In the genomic region with DNA sequence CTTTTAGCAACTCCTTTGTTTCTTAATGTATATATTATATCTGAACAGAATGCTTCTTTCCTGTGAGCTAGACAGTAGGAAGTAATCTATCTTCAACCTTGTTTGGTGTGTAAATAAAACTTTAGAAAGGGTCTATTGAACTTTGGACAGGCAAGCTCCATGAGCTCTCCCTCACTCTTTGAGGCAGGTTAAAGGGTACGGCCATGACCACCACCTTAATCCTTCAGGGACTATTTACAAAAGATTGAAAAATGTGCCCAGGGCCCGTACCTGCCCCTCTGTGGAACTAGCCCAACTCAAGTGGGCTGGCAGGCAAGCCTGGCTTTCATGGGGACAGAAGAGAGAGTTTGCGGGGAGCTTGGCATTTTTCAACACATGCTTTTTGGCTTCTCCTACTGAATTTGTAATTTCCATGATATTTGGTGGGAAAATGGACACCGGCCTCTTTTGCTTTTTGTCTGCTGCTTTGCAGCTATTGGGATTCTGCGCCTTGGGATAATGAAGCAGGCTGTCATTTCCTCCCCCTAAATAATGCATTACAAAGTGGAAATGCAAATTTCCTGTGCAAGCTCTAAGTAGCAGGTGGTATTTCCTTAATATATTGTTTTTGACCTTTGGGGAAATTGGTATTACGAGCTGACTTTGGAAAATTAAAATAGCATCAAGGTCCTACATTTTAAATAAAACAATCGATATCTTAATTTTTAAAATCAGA, we compare ENCODE assay signal across 25 cellular contexts.
DNase-seq lines count a peak whose midpoint lies in the region; ATAC-seq, FAIRE-seq and TF ChIP-seq lines count a peak whose summit lies in the region.
"Had no signal": no experiment of that assay in that cellular context is flagged by ENCODE, and none has a peak within 500 bp of the region (broad histone marks: within the 10 kb centered on the region; RNA-seq: fewer than 3 reads in every experiment).

No MANE protein-coding gene starts in this region.

- no peak overlapping the region for H3K14ac ChIP-seq in H1 (ENCODE audit: insufficient read length)

- H2BK12ac ChIP-seq in H1 (ENCODE audit: low read depth, low read length): no peak overlapping the region

- TF ChIP-seq CTCF in HFFc6 (IDR thresholded peaks at IDR 0.05) (no peak), H1 (IDR thresholded peaks at IDR 0.05; ENCODE audit: control extremely low read depth in 1 of 3, insufficient read depth in 1 of 3, low read depth in 1 of 3, low read length in 3 of 3) (no peak), brain microvascular endothelial cell (IDR thresholded peaks at IDR 0.05; ENCODE audit: low read depth, low read length, missing control alignments) (no peak)

- peaks cover 45% of the 10 kb centered on the region for H3K36me3 ChIP-seq in ACC112 (ENCODE audit: insufficient read depth, low read length)
- H3K36me3 ChIP-seq in H1 (ENCODE audit: control insufficient read depth in 2 of 4, insufficient read depth in 4 of 4, low read length in 3 of 4): no peaks in the 10 kb centered on the region
- H3K36me3 ChIP-seq in mucosa of rectum (ENCODE audit: control insufficient read depth in 2 of 2, insufficient read depth in 2 of 2, low read length in 2 of 2): no peaks in the 10 kb centered on the region
- peaks cover 10% of the 10 kb centered on the region for H3K36me3 ChIP-seq in brain microvascular endothelial cell (replicated peaks)
- H3K36me3 ChIP-seq: adrenal gland, uterus had no signal

- H4K91ac ChIP-seq in H1 (replicated peaks; ENCODE audit: insufficient read length, low read length): no peak overlapping the region

- no peak overlapping the region for H3K18ac ChIP-seq in H1 (ENCODE audit: extremely low read depth, low read length)

- H4K8ac ChIP-seq in H1 (ENCODE audit: extremely low read depth, insufficient read depth, low read length): no peak overlapping the region

- 68% methylated on average over 7 of the region's 7 CpGs; no CpG with 5 or more reads in 1 of the 2 experiments for WGBS in H1 (ENCODE audit: extremely low coverage in 1 of 2, insufficient coverage in 1 of 2, insufficient read length in 1 of 2, insufficient replicate concordance in 2 of 2, low coverage in 1 of 2, low lambda C conversion rate in 2 of 2, missing lambda C conversion rate in 1 of 2), 2 experiments

- H2BK15ac ChIP-seq in H1 (ENCODE audit: low read length): no peak overlapping the region

- TF ChIP-seq POLR2A in H1 (IDR thresholded peaks at IDR 0.05; ENCODE audit: control extremely low read depth in 1 of 2, low read depth in 2 of 2, low read length in 2 of 2): no peak

- peaks cover 3% of the 10 kb centered on the region for H3K27me3 Mint-ChIP-seq in HFFc6 (ENCODE audit: insufficient read depth)
- H3K27me3 Mint-ChIP-seq in effector memory CD8-positive, alpha-beta T cell: no peaks in the 10 kb centered on the region

- no peak overlapping the region for H2BK120ac ChIP-seq in H1 (replicated peaks; ENCODE audit: low read depth, low read length)

- no peak overlapping the region for H2BK5ac ChIP-seq in H1 (ENCODE audit: low read depth, low read length)

- in situ Hi-C loops in brain microvascular endothelial cell (cut with HindIII; ENCODE audit: low pct_ligation_motif_present, low sequenced_read_pairs): no loop called here

- H3K27ac ChIP-seq in ACC112 (ENCODE audit: low read depth, low read length): peak overlapping the region; percentile 49
- no peak overlapping the region for H3K27ac ChIP-seq in H1 (ENCODE audit: low read depth, low read length)
- no peak overlapping the region for H3K27ac ChIP-seq in mucosa of rectum (ENCODE audit: low read depth in 2 of 2, low read length in 2 of 2)
- H3K27ac ChIP-seq in brain microvascular endothelial cell: no peak overlapping the region
- H3K27ac ChIP-seq: adrenal gland, C4-2B, SJCRH30, uterus, VCaP had no signal

- no peaks in the 10 kb centered on the region for H3K23me2 ChIP-seq in H1 (ENCODE audit: low read depth, low read length)

- H3K4ac ChIP-seq in H1 (replicated peaks; ENCODE audit: insufficient read length, low read depth, low read length): no peak overlapping the region

- no peaks in the 10 kb centered on the region for H4K20me1 ChIP-seq in H1 (replicated peaks in 1 of 2; ENCODE audit: control insufficient read depth in 1 of 2, insufficient read depth in 2 of 2, low read length in 2 of 2)

- H2AK5ac ChIP-seq in H1 (ENCODE audit: low read depth, low read length): no peak overlapping the region

- no peak overlapping the region for H2BK20ac ChIP-seq in H1 (ENCODE audit: low read length)

- H2AFZ ChIP-seq in ACC112 (ENCODE audit: low read length, unreplicated experiment) (no peak overlapping the region), H1 (ENCODE audit: low read length) (no peak overlapping the region)

- peak overlapping the region; percentile 72 for H3K27ac Mint-ChIP-seq in HFFc6
- no peak overlapping the region for H3K27ac Mint-ChIP-seq in effector memory CD8-positive, alpha-beta T cell
- H3K27ac Mint-ChIP-seq: activated CD4-positive, alpha-beta memory T cell treated with anti-CD3 and anti-CD28 coated beads for 36 hours; natural killer cell treated with Interleukin-12 subunit alpha and Interleukin-12 subunit beta and Interleukin-15 and Interleukin-18, amount 100 ng/mL, for 72 hours; T-helper 17 cell had no signal

- H3K9me3 Mint-ChIP-seq in HFFc6: no peaks in the 10 kb centered on the region
- no peaks in the 10 kb centered on the region for H3K9me3 Mint-ChIP-seq in effector memory CD8-positive, alpha-beta T cell
- H3K9me3 Mint-ChIP-seq: activated CD4-positive, alpha-beta memory T cell treated with anti-CD3 and anti-CD28 coated beads for 36 hours; natural killer cell treated with Interleukin-12 subunit alpha and Interleukin-12 subunit beta and Interleukin-15 and Interleukin-18, amount 100 ng/mL, for 72 hours had no signal

- peaks cover 83% of the 10 kb centered on the region for H3K79me2 ChIP-seq in ACC112 (ENCODE audit: control insufficient read depth, insufficient read depth, low read length, unreplicated experiment)
- H3K79me2 ChIP-seq in H1 (ENCODE audit: control insufficient read depth in 1 of 2, insufficient read depth in 2 of 2, low read length in 2 of 2): 0 out of 4 replicates have a peak, but pooled peaks cover 0 to 4% of the 10 kb centered on the region in 2 experiments

- no peak overlapping the region for H4K5ac ChIP-seq in H1 (ENCODE audit: insufficient read length, low read depth, low read length)

- no peak overlapping the region for H3K56ac ChIP-seq in H1 (replicated peaks; ENCODE audit: insufficient read length, low read depth, low read length)

- POLR2A ChIA-PET in H1 (lab: Charles Lee; ENCODE audit: partially characterized antibody): interaction anchor here (0.6 to 0.8 kb wide), 2 partner anchors 9 to 151 kb away, joined by 3 to 4 read pairs; no protein-coding TSS in a partner anchor

- CTCF ChIA-PET in H1 (lab: Charles Lee; ENCODE audit: partially characterized antibody): interaction anchor here (0.9 to 2.6 kb wide), 5 partner anchors 10 to 173 kb away, joined by 3 to 16 read pairs (median 10); no protein-coding TSS in a partner anchor

- H3K4me3 Mint-ChIP-seq in HFFc6: peak overlapping the region; percentile 7; the same call in 1 of the 2 replicates
- no peak overlapping the region for H3K4me3 Mint-ChIP-seq in effector memory CD8-positive, alpha-beta T cell
- H3K4me3 Mint-ChIP-seq: activated CD4-positive, alpha-beta memory T cell treated with anti-CD3 and anti-CD28 coated beads for 36 hours; natural killer cell treated with Interleukin-12 subunit alpha and Interleukin-12 subunit beta and Interleukin-15 and Interleukin-18, amount 100 ng/mL, for 72 hours; T-helper 17 cell had no signal

- no peak overlapping the region for H3K23ac ChIP-seq in H1 (ENCODE audit: insufficient read length)

- H3K4me1 Mint-ChIP-seq in HFFc6 (ENCODE audit: low read depth): peaks cover 98% of the 10 kb centered on the region
- peaks cover 5 to 23% of the 10 kb centered on the region in 2 donors for H3K4me1 Mint-ChIP-seq in effector memory CD8-positive, alpha-beta T cell (ENCODE audit: low read depth in 2 of 2)

- peaks cover 87% of the 10 kb centered on the region for H3K4me1 ChIP-seq in ACC112 (ENCODE audit: control insufficient read depth, insufficient read depth, low read length, unreplicated experiment)
- peaks cover 7 to 19% (median 16%) of the 10 kb centered on the region in 4 experiments for H3K4me1 ChIP-seq in H1 (replicated peaks in 1 of 4; ENCODE audit: control insufficient read depth in 3 of 4, insufficient read depth in 4 of 4, low read length in 3 of 4)
- H3K4me1 ChIP-seq in mucosa of rectum (ENCODE audit: control insufficient read depth in 2 of 2, insufficient read depth in 2 of 2, low read length in 2 of 2): peaks cover 15 to 37% of the 10 kb centered on the region in 2 donors
- H3K4me1 ChIP-seq: adrenal gland, SJCRH30, uterus had no signal

- H3K36me3 Mint-ChIP-seq in HFFc6 (ENCODE audit: low read depth): peaks cover 39% of the 10 kb centered on the region
- no peaks in the 10 kb centered on the region for H3K36me3 Mint-ChIP-seq in effector memory CD8-positive, alpha-beta T cell (ENCODE audit: insufficient read depth)
- H3K36me3 Mint-ChIP-seq: activated CD4-positive, alpha-beta memory T cell treated with anti-CD3 and anti-CD28 coated beads for 36 hours; natural killer cell treated with Interleukin-12 subunit alpha and Interleukin-12 subunit beta and Interleukin-15 and Interleukin-18, amount 100 ng/mL, for 72 hours had no signal

- no peak for FAIRE-seq in H1 (lab: Jason Lieb, UNC)
- FAIRE-seq: colon, GM18507 had no signal

- no peaks in the 10 kb centered on the region for H3K9me3 ChIP-seq in H1 (ENCODE audit: insufficient read depth in 2 of 2, low read depth in 1 of 2, low read length in 1 of 2)
- H3K9me3 ChIP-seq in mucosa of rectum (ENCODE audit: control insufficient read depth in 2 of 2, low read length in 2 of 2): no peaks in the 10 kb centered on the region
- H3K9me3 ChIP-seq: adrenal gland, SJCRH30, uterus had no signal

- H3K4me2 ChIP-seq in H1 (ENCODE audit: insufficient read depth in 1 of 2, low read depth in 2 of 2, low read length in 2 of 2): peak overlapping the region; percentile 15 to 18; a peak in 2 of 4 replicates

- H3K9ac ChIP-seq in H1 (replicated peaks in 1 of 4; ENCODE audit: extremely low read depth in 1 of 4, low read depth in 3 of 4, low read length in 3 of 4): peak overlapping the region in 1 of 4 experiments; percentile 34; a peak in 1 of 7 replicates
- H3K9ac ChIP-seq in mucosa of rectum (ENCODE audit: low read depth in 1 of 2, low read length in 2 of 2): no peak overlapping the region

- H3K4me3 ChIP-seq in ACC112 (ENCODE audit: low read depth, low read length) (no peak overlapping the region), H1 (ENCODE audit: extremely low read depth in 1 of 4, insufficient read depth in 2 of 4, low read depth in 3 of 4, low read length in 4 of 4) (no peak overlapping the region), mucosa of rectum (ENCODE audit: low read length in 2 of 2) (peak overlapping the region; percentile 6 to 21), brain microvascular endothelial cell (ENCODE audit: low read depth, low read length) (no peak overlapping the region)
- H3K4me3 ChIP-seq: adrenal gland, SJCRH30, uterus had no signal

- no peak for TF ChIP-seq EP300 in H1 (IDR thresholded peaks at IDR 0.05; ENCODE audit: borderline replicate concordance in 1 of 2, low read depth in 2 of 2, low read length in 2 of 2)

- no peaks in the 10 kb centered on the region for H3K79me1 ChIP-seq in H1 (ENCODE audit: low read depth, low read length)

- H3K27me3 ChIP-seq in ACC112 (ENCODE audit: insufficient read depth, low read length) (no peaks in the 10 kb centered on the region), H1 (replicated peaks in 1 of 4; ENCODE audit: control insufficient read depth in 3 of 4, extremely low read depth in 1 of 4, insufficient read depth in 3 of 4, low read length in 3 of 4) (no peaks in the 10 kb centered on the region), mucosa of rectum (ENCODE audit: control insufficient read depth in 2 of 2, insufficient read depth in 2 of 2, low read length in 2 of 2) (peaks cover 0 to 3% of the 10 kb centered on the region in 2 donors), brain microvascular endothelial cell (replicated peaks) (no peaks in the 10 kb centered on the region)
- H3K27me3 ChIP-seq: adrenal gland, SJCRH30, uterus had no signal

- TF ChIP-seq RAD21 in H1 (IDR thresholded peaks at IDR 0.05 in 1 of 2, conservative IDR thresholded peaks at IDR 0.05 in 1 of 2; ENCODE audit: low read depth in 2 of 2, low read length in 2 of 2): no peak

- no peak for ATAC-seq in HG03442 (IDR thresholded peaks at IDR 0.05; ENCODE audit: unreplicated experiment)
- ATAC-seq in effector memory CD8-positive, alpha-beta T cell (replicated peaks): no peak
- ATAC-seq: left cardiac atrium; natural killer cell treated with Interleukin-12 subunit alpha and Interleukin-12 subunit beta and Interleukin-15 and Interleukin-18, amount 100 ng/mL, for 72 hours; PC-3; T-helper 17 cell had no signal

- no peak for DNase-seq in HFFc6
- DNase-seq in H1 (ENCODE audit: low read depth in 1 of 2, low spot score in 2 of 2): no peak
- DNase-seq in brain microvascular endothelial cell: no peak
- no peak for DNase-seq in activated CD4-positive, CD25-positive, alpha-beta regulatory T cell treated with anti-CD3 and anti-CD28 coated beads, Interleukin-2, amount 50 U/mL, for 72 hours
- no peak for DNase-seq in effector memory CD8-positive, alpha-beta T cell
- DNase-seq: activated CD4-positive, alpha-beta memory T cell treated with anti-CD3 and anti-CD28 coated beads for 36 hours; activated T-cell treated with anti-CD3 and anti-CD28 coated beads for 4 hours; adrenal gland; glutamatergic neuron; H7; left cardiac atrium; NCI-H1048; NCI-H187 treated with DMSO at 0.1 percent for 48 hours; PC-3; SJCRH30; T-helper 17 cell; uterus had no signal

Comparison
In these comparisons a context has a peak if more than half of its experiments do, and no peak if none do; other contexts are left out.
1. H3K4me3 ChIP-seq: peak in mucosa of rectum (2 of 2); none in ACC112 (single experiment), H1 (0 of 4) and brain microvascular endothelial cell (single experiment).